In genomic region chr11:925158-925495, GRCh38 we compare ENCODE assay signal across 2 cellular contexts.
TF ChIP-seq lines count a peak whose summit lies in the region.

No MANE protein-coding gene starts in this region.

TF ChIP-seq in GM23338, 12 proteins besides CTCF, POLR2A, EP300 and RAD21:
- TF ChIP-seq, protein P1, sequence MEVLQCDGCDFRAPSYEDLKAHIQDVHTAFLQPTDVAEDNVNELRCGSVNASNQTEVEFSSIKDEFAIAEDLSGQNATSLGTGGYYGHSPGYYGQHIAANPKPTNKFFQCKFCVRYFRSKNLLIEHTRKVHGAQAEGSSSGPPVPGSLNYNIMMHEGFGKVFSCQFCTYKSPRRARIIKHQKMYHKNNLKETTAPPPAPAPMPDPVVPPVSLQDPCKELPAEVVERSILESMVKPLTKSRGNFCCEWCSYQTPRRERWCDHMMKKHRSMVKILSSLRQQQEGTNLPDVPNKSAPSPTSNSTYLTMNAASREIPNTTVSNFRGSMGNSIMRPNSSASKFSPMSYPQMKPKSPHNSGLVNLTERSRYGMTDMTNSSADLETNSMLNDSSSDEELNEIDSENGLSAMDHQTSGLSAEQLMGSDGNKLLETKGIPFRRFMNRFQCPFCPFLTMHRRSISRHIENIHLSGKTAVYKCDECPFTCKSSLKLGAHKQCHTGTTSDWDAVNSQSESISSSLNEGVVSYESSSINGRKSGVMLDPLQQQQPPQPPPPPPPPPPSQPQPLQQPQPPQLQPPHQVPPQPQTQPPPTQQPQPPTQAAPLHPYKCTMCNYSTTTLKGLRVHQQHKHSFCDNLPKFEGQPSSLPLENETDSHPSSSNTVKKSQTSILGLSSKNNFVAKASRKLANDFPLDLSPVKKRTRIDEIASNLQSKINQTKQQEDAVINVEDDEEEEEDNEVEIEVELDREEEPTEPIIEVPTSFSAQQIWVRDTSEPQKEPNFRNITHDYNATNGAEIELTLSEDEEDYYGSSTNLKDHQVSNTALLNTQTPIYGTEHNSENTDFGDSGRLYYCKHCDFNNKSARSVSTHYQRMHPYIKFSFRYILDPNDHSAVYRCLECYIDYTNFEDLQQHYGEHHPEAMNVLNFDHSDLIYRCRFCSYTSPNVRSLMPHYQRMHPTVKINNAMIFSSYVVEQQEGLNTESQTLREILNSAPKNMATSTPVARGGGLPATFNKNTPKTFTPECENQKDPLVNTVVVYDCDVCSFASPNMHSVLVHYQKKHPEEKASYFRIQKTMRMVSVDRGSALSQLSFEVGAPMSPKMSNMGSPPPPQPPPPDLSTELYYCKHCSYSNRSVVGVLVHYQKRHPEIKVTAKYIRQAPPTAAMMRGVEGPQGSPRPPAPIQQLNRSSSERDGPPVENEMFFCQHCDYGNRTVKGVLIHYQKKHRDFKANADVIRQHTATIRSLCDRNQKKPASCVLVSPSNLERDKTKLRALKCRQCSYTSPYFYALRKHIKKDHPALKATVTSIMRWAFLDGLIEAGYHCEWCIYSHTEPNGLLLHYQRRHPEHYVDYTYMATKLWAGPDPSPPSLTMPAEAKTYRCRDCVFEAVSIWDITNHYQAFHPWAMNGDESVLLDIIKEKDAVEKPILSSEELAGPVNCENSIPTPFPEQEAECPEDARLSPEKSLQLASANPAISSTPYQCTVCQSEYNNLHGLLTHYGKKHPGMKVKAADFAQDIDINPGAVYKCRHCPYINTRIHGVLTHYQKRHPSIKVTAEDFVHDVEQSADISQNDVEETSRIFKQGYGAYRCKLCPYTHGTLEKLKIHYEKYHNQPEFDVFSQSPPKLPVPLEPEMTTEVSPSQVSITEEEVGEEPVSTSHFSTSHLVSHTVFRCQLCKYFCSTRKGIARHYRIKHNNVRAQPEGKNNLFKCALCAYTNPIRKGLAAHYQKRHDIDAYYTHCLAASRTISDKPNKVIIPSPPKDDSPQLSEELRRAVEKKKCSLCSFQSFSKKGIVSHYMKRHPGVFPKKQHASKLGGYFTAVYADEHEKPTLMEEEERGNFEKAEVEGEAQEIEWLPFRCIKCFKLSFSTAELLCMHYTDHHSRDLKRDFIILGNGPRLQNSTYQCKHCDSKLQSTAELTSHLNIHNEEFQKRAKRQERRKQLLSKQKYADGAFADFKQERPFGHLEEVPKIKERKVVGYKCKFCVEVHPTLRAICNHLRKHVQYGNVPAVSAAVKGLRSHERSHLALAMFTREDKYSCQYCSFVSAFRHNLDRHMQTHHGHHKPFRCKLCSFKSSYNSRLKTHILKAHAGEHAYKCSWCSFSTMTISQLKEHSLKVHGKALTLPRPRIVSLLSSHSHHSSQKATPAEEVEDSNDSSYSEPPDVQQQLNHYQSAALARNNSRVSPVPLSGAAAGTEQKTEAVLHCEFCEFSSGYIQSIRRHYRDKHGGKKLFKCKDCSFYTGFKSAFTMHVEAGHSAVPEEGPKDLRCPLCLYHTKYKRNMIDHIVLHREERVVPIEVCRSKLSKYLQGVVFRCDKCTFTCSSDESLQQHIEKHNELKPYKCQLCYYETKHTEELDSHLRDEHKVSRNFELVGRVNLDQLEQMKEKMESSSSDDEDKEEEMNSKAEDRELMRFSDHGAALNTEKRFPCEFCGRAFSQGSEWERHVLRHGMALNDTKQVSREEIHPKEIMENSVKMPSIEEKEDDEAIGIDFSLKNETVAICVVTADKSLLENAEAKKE (CRISPR knock-in tag; IDR thresholded peaks at IDR 0.05), result no peak
- TF ChIP-seq JUNB (IDR thresholded peaks at IDR 0.05; ENCODE audit: unreplicated experiment) (no peak), NANOG (IDR thresholded peaks at IDR 0.05; ENCODE audit: borderline replicate concordance) (no peak), CREB1 (CRISPR knock-in tag; IDR thresholded peaks at IDR 0.05; ENCODE audit: low read depth) (no peak), ZNF114 (CRISPR knock-in tag; IDR thresholded peaks at IDR 0.05) (no peak)

TF ChIP-seq in WTC11, 78 proteins besides CTCF, POLR2A, EP300 and RAD21 (continued from another document):
- TF ChIP-seq, protein P2, sequence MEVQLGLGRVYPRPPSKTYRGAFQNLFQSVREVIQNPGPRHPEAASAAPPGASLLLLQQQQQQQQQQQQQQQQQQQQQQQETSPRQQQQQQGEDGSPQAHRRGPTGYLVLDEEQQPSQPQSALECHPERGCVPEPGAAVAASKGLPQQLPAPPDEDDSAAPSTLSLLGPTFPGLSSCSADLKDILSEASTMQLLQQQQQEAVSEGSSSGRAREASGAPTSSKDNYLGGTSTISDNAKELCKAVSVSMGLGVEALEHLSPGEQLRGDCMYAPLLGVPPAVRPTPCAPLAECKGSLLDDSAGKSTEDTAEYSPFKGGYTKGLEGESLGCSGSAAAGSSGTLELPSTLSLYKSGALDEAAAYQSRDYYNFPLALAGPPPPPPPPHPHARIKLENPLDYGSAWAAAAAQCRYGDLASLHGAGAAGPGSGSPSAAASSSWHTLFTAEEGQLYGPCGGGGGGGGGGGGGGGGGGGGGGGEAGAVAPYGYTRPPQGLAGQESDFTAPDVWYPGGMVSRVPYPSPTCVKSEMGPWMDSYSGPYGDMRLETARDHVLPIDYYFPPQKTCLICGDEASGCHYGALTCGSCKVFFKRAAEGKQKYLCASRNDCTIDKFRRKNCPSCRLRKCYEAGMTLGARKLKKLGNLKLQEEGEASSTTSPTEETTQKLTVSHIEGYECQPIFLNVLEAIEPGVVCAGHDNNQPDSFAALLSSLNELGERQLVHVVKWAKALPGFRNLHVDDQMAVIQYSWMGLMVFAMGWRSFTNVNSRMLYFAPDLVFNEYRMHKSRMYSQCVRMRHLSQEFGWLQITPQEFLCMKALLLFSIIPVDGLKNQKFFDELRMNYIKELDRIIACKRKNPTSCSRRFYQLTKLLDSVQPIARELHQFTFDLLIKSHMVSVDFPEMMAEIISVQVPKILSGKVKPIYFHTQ (CRISPR knock-in tag; IDR thresholded peaks at IDR 0.05), result no peak
- TF ChIP-seq ZNF512 (CRISPR knock-in tag; IDR thresholded peaks at IDR 0.05; ENCODE audit: borderline replicate concordance) (no peak), TCF7 (CRISPR knock-in tag; IDR thresholded peaks at IDR 0.05; ENCODE audit: low read depth) (no peak), ZNF671 (CRISPR knock-in tag; IDR thresholded peaks at IDR 0.05) (no peak), ZNF263 (CRISPR knock-in tag; IDR thresholded peaks at IDR 0.05; ENCODE audit: low read depth) (no peak), SMAD4 (CRISPR knock-in tag; IDR thresholded peaks at IDR 0.05) (no peak)
TF ChIP-seq in WTC11: peak in this region for 0.
